16 cellular contexts compared by ENCODE assay signal in genomic region chr12:57817261-57817989, GRCh38. TPM values are rescaled to one million over a fixed set of nuclear protein-coding genes. Genes with fewer than 3 reads are reported as not detected.
DNase-seq lines count a peak whose midpoint lies in the region; ATAC-seq and TF ChIP-seq lines count a peak whose summit lies in the region.
"Had no signal": no experiment of that assay in that cellular context is flagged by ENCODE, and none has a peak within 500 bp of the region (broad histone marks: within the 10 kb centered on the region; RNA-seq: fewer than 3 reads in every experiment).

No MANE protein-coding gene starts in this region.

- peaks cover 29% of the 10 kb centered on the region for H3K79me2 ChIP-seq in GM23248 (ENCODE audit: insufficient read depth)

- H3K27ac Mint-ChIP-seq in activated naive CD8-positive, alpha-beta T cell treated with anti-CD3 and anti-CD28 coated beads, Interleukin-2, amount 50 U/mL, for 24 hours, result no peak overlapping the region
- H3K27ac Mint-ChIP-seq: HFFc6 had no signal

- H3K9me3 Mint-ChIP-seq in activated naive CD8-positive, alpha-beta T cell treated with anti-CD3 and anti-CD28 coated beads, Interleukin-2, amount 50 U/mL, for 24 hours, result no peaks in the 10 kb centered on the region
- H3K9me3 Mint-ChIP-seq: activated CD4-positive, alpha-beta memory T cell treated with anti-CD3 and anti-CD28 coated beads, Interleukin-2, amount 10 ng/mL, durations not matched to agents 7 days and 5 days; effector memory CD8-positive, alpha-beta T cell; HFFc6; natural killer cell treated with Interleukin-12 subunit alpha and Interleukin-12 subunit beta and Interleukin-15 and Interleukin-18, amount 100 ng/mL, for 72 hours; stimulated activated naive CD8-positive, alpha-beta T cell treated with anti-CD3 and anti-CD28 coated beads, Interleukin-15, Interleukin-2, amounts not matched to agents 100 ng/mL and 50 ng/mL, for 24 hours had no signal

- H3K27me3 ChIP-seq in GM23248 (replicated peaks; ENCODE audit: insufficient read depth), result no peaks in the 10 kb centered on the region
- no peaks in the 10 kb centered on the region for H3K27me3 ChIP-seq in mesenchymal stem cell (ENCODE audit: control insufficient read depth in 1 of 2, insufficient read depth in 1 of 2, low read length in 2 of 2)
- no peaks in the 10 kb centered on the region for H3K27me3 ChIP-seq in subcutaneous abdominal adipose tissue (ENCODE audit: control insufficient read depth in 5 of 5, insufficient read depth in 4 of 5, low read length in 5 of 5)

- H3K4me2 ChIP-seq in GM23248 (ENCODE audit: unreplicated experiment) (no peak overlapping the region), mesenchymal stem cell (ENCODE audit: low read length, poor library complexity, severe bottlenecking) (no peak overlapping the region)

- H4K8ac ChIP-seq in mesenchymal stem cell (ENCODE audit: low read length), result no peak overlapping the region

- no peak for TF ChIP-seq CTCF in coronary artery (IDR thresholded peaks at IDR 0.05)

- no peaks in the 10 kb centered on the region for H3K9me3 ChIP-seq in GM23248 (ENCODE audit: low read depth)
- H3K9me3 ChIP-seq in mesenchymal stem cell (ENCODE audit: control insufficient read depth, low read length), result no peaks in the 10 kb centered on the region
- H3K9me3 ChIP-seq in subcutaneous abdominal adipose tissue (ENCODE audit: control insufficient read depth in 5 of 5, low read length in 5 of 5), result no peaks in the 10 kb centered on the region

- in situ Hi-C loops in GM23248 (cut with MboI), result no loop called here

- 39 to 48% methylated on average over 8 of the region's 8 CpGs for WGBS in GM23248 (ENCODE audit: low coverage in 1 of 2, low lambda C conversion rate in 2 of 2, missing lambda C conversion rate in 2 of 2), 2 experiments
- 94% methylated on average over 8 of the region's 8 CpGs for WGBS in mesenchymal stem cell

- H3K36me3 ChIP-seq in GM23248 (ENCODE audit: low read depth) (peaks cover 24% of the 10 kb centered on the region), mesenchymal stem cell (ENCODE audit: control insufficient read depth in 1 of 2, insufficient read depth in 2 of 2, low read depth in 1 of 2, low read length in 2 of 2) (peaks cover 63 to 79% of the 10 kb centered on the region in 2 experiments), subcutaneous abdominal adipose tissue (ENCODE audit: control insufficient read depth in 5 of 5, insufficient read depth in 5 of 5, low read length in 5 of 5) (peaks cover 0 to 48% (median 29%) of the 10 kb centered on the region in 5 donors)

- no peak overlapping the region for H4K91ac ChIP-seq in mesenchymal stem cell (ENCODE audit: low read length)

- H3K4me3 Mint-ChIP-seq in activated naive CD8-positive, alpha-beta T cell treated with anti-CD3 and anti-CD28 coated beads, Interleukin-2, amount 50 U/mL, for 24 hours, result no peak overlapping the region
- H3K4me3 Mint-ChIP-seq: activated CD4-positive, alpha-beta memory T cell treated with anti-CD3 and anti-CD28 coated beads, Interleukin-2, amount 10 ng/mL, durations not matched to agents 7 days and 5 days; effector memory CD8-positive, alpha-beta T cell; HFFc6; natural killer cell treated with Interleukin-12 subunit alpha and Interleukin-12 subunit beta and Interleukin-15 and Interleukin-18, amount 100 ng/mL, for 72 hours; stimulated activated naive CD8-positive, alpha-beta T cell treated with anti-CD3 and anti-CD28 coated beads, Interleukin-15, Interleukin-2, amounts not matched to agents 100 ng/mL and 50 ng/mL, for 24 hours had no signal

- H3K23ac ChIP-seq in mesenchymal stem cell (ENCODE audit: low read length in 2 of 2), result no peak overlapping the region

- H2AK5ac ChIP-seq in mesenchymal stem cell (ENCODE audit: low read length, severe bottlenecking), result no peak overlapping the region

- H3K27ac ChIP-seq in GM23248 (peak overlapping the region; percentile 23; the same call in 1 of the 2 replicates), coronary artery (peak overlapping the region; percentile 33 to 68), mesenchymal stem cell (ENCODE audit: low read length, poor library complexity, severe bottlenecking) (no peak overlapping the region), subcutaneous abdominal adipose tissue (ENCODE audit: low read depth, low read length) (peak overlapping the region; percentile 80)

- H3K4me1 ChIP-seq in GM23248 (ENCODE audit: insufficient read depth) (peaks cover 22% of the 10 kb centered on the region), mesenchymal stem cell (ENCODE audit: control insufficient read depth, insufficient read depth, low read depth, low read length) (peaks cover 8% of the 10 kb centered on the region), subcutaneous abdominal adipose tissue (ENCODE audit: control insufficient read depth in 5 of 5, insufficient read depth in 5 of 5, low read length in 5 of 5) (peaks cover 21 to 51% (median 45%) of the 10 kb centered on the region in 5 donors)

- H3K14ac ChIP-seq in mesenchymal stem cell (ENCODE audit: low read length in 2 of 2), result no peak overlapping the region

- H3K4me3 ChIP-seq in GM23248 (no peak overlapping the region), coronary artery (peak overlapping the region; percentile 8), mesenchymal stem cell (ENCODE audit: insufficient read depth in 1 of 2, low read depth in 1 of 2, low read length in 2 of 2) (no peak overlapping the region), subcutaneous abdominal adipose tissue (ENCODE audit: low read depth in 1 of 5, low read length in 5 of 5) (peak overlapping the region in 3 of 5 donors; percentile 24 to 37 (median 33))

- no peak overlapping the region for H2BK12ac ChIP-seq in mesenchymal stem cell (ENCODE audit: low read length in 2 of 2)

- 0 out of 2 replicates have a peak overlapping the region, but pooled peaks have one; percentile 6 for H3K9ac ChIP-seq in GM23248
- peak overlapping the region; percentile 10 for H3K9ac ChIP-seq in mesenchymal stem cell (ENCODE audit: low read length)
- H3K9ac ChIP-seq in subcutaneous abdominal adipose tissue (ENCODE audit: low read length in 5 of 5), result peak overlapping the region in 4 of 5 donors; percentile 39 to 58 (median 52)

- no peaks in the 10 kb centered on the region for H3K27me3 Mint-ChIP-seq in activated naive CD8-positive, alpha-beta T cell treated with anti-CD3 and anti-CD28 coated beads, Interleukin-2, amount 50 U/mL, for 24 hours
- H3K27me3 Mint-ChIP-seq: activated CD4-positive, alpha-beta memory T cell treated with anti-CD3 and anti-CD28 coated beads, Interleukin-2, amount 10 ng/mL, durations not matched to agents 7 days and 5 days; effector memory CD8-positive, alpha-beta T cell; natural killer cell treated with Interleukin-12 subunit alpha and Interleukin-12 subunit beta and Interleukin-15 and Interleukin-18, amount 100 ng/mL, for 72 hours; stimulated activated naive CD8-positive, alpha-beta T cell treated with anti-CD3 and anti-CD28 coated beads, Interleukin-15, Interleukin-2, amounts not matched to agents 100 ng/mL and 50 ng/mL, for 24 hours had no signal

- no peak overlapping the region for H3K18ac ChIP-seq in mesenchymal stem cell (ENCODE audit: low read depth in 1 of 2, low read length in 2 of 2)

- no peaks in the 10 kb centered on the region for H3K36me3 Mint-ChIP-seq in activated naive CD8-positive, alpha-beta T cell treated with anti-CD3 and anti-CD28 coated beads, Interleukin-2, amount 50 U/mL, for 24 hours (ENCODE audit: low read depth)
- H3K36me3 Mint-ChIP-seq: natural killer cell treated with Interleukin-12 subunit alpha and Interleukin-12 subunit beta and Interleukin-15 and Interleukin-18, amount 100 ng/mL, for 72 hours had no signal

- H2BK120ac ChIP-seq in mesenchymal stem cell (ENCODE audit: low read depth, low read length), result no peak overlapping the region

- peaks cover 13% of the 10 kb centered on the region for H3K79me1 ChIP-seq in mesenchymal stem cell (replicated peaks; ENCODE audit: low read length, poor library complexity, severe bottlenecking)

- H4K20me1 ChIP-seq in GM23248 (ENCODE audit: insufficient read depth), result no peaks in the 10 kb centered on the region

- H3K4ac ChIP-seq in mesenchymal stem cell (ENCODE audit: low read depth in 1 of 2, low read length in 2 of 2), result peak overlapping the region in 1 of 2 experiments; percentile 13

- H3F3A ChIP-seq in GM23248 (ENCODE audit: insufficient read depth), result peaks cover 26% of the 10 kb centered on the region

- H2AFZ ChIP-seq in GM23248 (no peak overlapping the region), mesenchymal stem cell (ENCODE audit: low read depth, low read length) (no peak overlapping the region)

- H3K9me2 ChIP-seq in GM23248 (ENCODE audit: insufficient read depth), result no peaks in the 10 kb centered on the region

- no peak overlapping the region for H2BK15ac ChIP-seq in mesenchymal stem cell (ENCODE audit: low read depth, poor library complexity, severe bottlenecking)

- H2BK5ac ChIP-seq in mesenchymal stem cell (ENCODE audit: low read depth, low read length, poor library complexity, severe bottlenecking), result no peak overlapping the region

- H3K4me1 Mint-ChIP-seq in activated naive CD8-positive, alpha-beta T cell treated with anti-CD3 and anti-CD28 coated beads, Interleukin-2, amount 50 U/mL, for 24 hours, result no peaks in the 10 kb centered on the region

- ATAC-seq in GM18519 (IDR thresholded peaks at IDR 0.05; ENCODE audit: low FRiP score, unreplicated experiment), result no peak
- ATAC-seq in activated naive CD8-positive, alpha-beta T cell treated with anti-CD3 and anti-CD28 coated beads, Interleukin-2, amount 50 U/mL, for 24 hours, result no peak
- ATAC-seq: effector memory CD8-positive, alpha-beta T cell; SK-N-SH treated with all-trans-retinoic acid at 6 μM for 48 hours had no signal

- DNase-seq in GM23248 (no peak), coronary artery (ENCODE audit: low spot score) (no peak), mesenchymal stem cell (no peak), SKM-1 (lab: John Stamatoyannopoulos, UW; ENCODE audit: unreplicated experiment) (no peak), NCI-H748 (lab: John Stamatoyannopoulos, UW; ENCODE audit: unreplicated experiment) (no peak)
- DNase-seq in activated naive CD8-positive, alpha-beta T cell treated with anti-CD3 and anti-CD28 coated beads, Interleukin-2, amount 50 U/mL, for 24 hours, result no peak
- DNase-seq: activated CD4-positive, alpha-beta memory T cell treated with anti-CD3 and anti-CD28 coated beads, Interleukin-2, amount 10 ng/mL, durations not matched to agents 7 days and 5 days; effector memory CD8-positive, alpha-beta T cell; foreskin melanocyte; HFFc6; NCI-H2107 had no signal

RNA-seq across cellular contexts. Expression of gene AVIL, which starts 1.1 kb away (rescaled TPM):
- 1.4 and 3.4 TPM in 2 replicates for total RNA-seq in GM23248 (2014; rRNA removed; shearing (Covaris generic))
- 1.9 and 2.4 TPM in 2 replicates for polyA plus RNA-seq in GM23248 (2016; fragmentation: Nextera tagmentation; extraction: Ambion mirVana)
- 1.6 TPM for polyA plus RNA-seq in mesenchymal stem cell (2013, experiment 1 of 2)
- polyA plus RNA-seq in mesenchymal stem cell (2013, experiment 2 of 2), result 1.8 TPM

RNA-seq across cellular contexts. Expression of gene CTDSP2, which starts 29.1 kb away (rescaled TPM):
- total RNA-seq in GM23248 (2014; rRNA removed; shearing (Covaris generic)), result 97.3 and 109 TPM in 2 replicates
- 51.7 and 52.7 TPM in 2 replicates for polyA plus RNA-seq in GM23248 (2016; fragmentation: Nextera tagmentation; extraction: Ambion mirVana)
- polyA plus RNA-seq in mesenchymal stem cell (2013, experiment 1 of 2), result 136 TPM
- 129 TPM for polyA plus RNA-seq in mesenchymal stem cell (2013, experiment 2 of 2)

RNA-seq across cellular contexts. Expression of gene TSFM, which starts 34.8 kb away (rescaled TPM):
- 13.0 and 37.9 TPM in 2 replicates for total RNA-seq in GM23248 (2014; rRNA removed; shearing (Covaris generic))
- polyA plus RNA-seq in GM23248 (2016; fragmentation: Nextera tagmentation; extraction: Ambion mirVana), result 36.1 and 42.2 TPM in 2 replicates
- 24.5 TPM for polyA plus RNA-seq in mesenchymal stem cell (2013, experiment 1 of 2)
- polyA plus RNA-seq in mesenchymal stem cell (2013, experiment 2 of 2), result 25.4 TPM

RNA-seq across cellular contexts. Expression of gene EEF1AKMT3, which starts 45.0 kb away (rescaled TPM):
- 7.0 and 12.4 TPM in 2 replicates for total RNA-seq in GM23248 (2014; rRNA removed; shearing (Covaris generic))
- 15.0 and 15.7 TPM in 2 replicates for polyA plus RNA-seq in GM23248 (2016; fragmentation: Nextera tagmentation; extraction: Ambion mirVana)
- polyA plus RNA-seq in mesenchymal stem cell (2013, experiment 1 of 2), result 6.7 TPM
- polyA plus RNA-seq in mesenchymal stem cell (2013, experiment 2 of 2), result 6.8 TPM

RNA-seq across cellular contexts. Expression of gene METTL1, which starts 45.5 kb away (rescaled TPM):
- total RNA-seq in GM23248 (2014; rRNA removed; shearing (Covaris generic)), result 3.7 and 7.3 TPM in 2 replicates
- polyA plus RNA-seq in GM23248 (2016; fragmentation: Nextera tagmentation; extraction: Ambion mirVana), result 29.8 and 33.2 TPM in 2 replicates
- 8.6 TPM for polyA plus RNA-seq in mesenchymal stem cell (2013, experiment 1 of 2)
- 10.3 TPM for polyA plus RNA-seq in mesenchymal stem cell (2013, experiment 2 of 2)

Comparison
In these comparisons a context has a peak if more than half of its experiments do, and no peak if none do; other contexts are left out.
1. H3K4me3 ChIP-seq: peak in coronary artery (single experiment) and subcutaneous abdominal adipose tissue (3 of 5); none in GM23248 (single experiment) and mesenchymal stem cell (0 of 2).
2. Peak in every context shown above with its lines, with median percentiles within 50 percentile points of each other: H3K9ac ChIP-seq.